Comparison of ENCODE assay signal across 16 cellular contexts in the genomic region with DNA sequence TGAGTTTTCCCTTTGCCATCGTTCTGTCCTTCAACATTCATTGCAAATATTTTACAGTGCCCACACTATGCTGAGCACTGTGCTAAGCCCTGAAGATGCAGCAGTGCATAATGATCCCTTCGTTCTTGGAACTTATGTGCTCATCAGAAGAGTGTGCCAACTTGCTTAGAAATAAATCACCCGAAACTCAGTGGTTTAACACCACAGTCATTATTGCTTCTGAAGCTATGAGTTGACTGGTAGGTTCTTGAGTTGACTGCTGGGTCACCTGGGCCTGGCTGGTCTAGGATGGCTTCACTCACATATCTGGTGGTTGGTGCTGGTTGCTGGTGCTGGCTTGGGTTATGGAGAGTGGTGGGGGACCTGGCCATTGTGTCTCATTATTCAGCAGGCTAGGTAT.
"Had no signal": no experiment of that assay in that cellular context is flagged by ENCODE, and none has a peak within 500 bp of the region (broad histone marks: within the 10 kb centered on the region; RNA-seq: fewer than 3 reads in every experiment).

No MANE protein-coding gene starts in this region.

- H3K4me3 ChIP-seq: esophagus squamous epithelium, thyroid gland had no signal

- H3K4me1 ChIP-seq: thyroid gland had no signal

- H3K4me3 Mint-ChIP-seq: nephron had no signal

- H3K27me3 ChIP-seq: esophagus squamous epithelium, thyroid gland had no signal

- H3K9me3 ChIP-seq: esophagus squamous epithelium, thyroid gland had no signal

- DNase-seq: activated CD4-positive, alpha-beta T cell treated with anti-CD3 and anti-CD28 coated beads for 1 hour; aorta; cortex of kidney; effector CD4-positive, alpha-beta T cell; esophagus squamous epithelium; hippocampal formation; left ventricle myocardium superior; mesenchymal stem cell; nucleus accumbens; posterior cingulate gyrus; retina; SHP77 treated with DMSO at 0.1 percent for 48 hours; T1000; thyroid gland had no signal

- H3K36me3 ChIP-seq: esophagus squamous epithelium, thyroid gland had no signal

- ATAC-seq: left ventricle myocardium superior, SK-N-SH treated with all-trans-retinoic acid at 6 μM for 48 hours had no signal

- H3K27ac ChIP-seq: thyroid gland had no signal
